ENCODE assay signal across 13 cellular contexts in the genomic region with DNA sequence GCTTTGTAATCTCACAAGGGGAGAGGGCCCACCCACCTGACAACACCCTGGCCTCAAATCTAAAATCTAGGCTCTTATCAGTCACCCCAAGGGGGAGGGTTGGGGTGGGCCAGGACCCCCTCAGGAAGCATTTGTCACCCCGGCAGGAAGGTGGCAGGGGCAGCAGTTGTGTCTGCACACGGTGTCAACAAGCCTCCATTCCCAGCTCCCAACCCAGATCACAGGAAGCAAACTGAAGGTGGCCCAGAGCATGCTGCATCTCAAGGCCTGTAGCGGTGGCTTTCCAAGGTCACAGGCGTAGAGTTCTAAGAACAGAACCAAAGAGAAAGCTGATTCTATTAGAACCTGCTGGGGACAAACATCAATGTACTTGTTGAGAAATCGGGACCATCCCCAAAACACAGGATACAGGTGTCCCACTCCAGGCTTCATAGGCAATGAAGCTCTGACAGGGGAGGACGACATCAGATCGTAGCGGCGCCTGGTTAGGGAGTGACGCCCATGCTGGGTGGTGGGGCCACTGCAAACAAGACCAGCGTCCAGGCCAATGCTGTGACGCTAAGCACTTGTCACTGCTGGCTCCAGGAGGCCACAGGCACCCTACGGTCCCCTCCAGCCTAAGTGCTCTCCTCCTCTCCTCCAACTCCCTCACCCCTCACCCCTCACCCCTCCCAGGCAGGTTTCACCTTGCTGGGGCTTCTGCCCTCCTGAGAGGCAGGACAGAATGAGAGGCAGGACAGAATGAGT. TPM values are rescaled to one million over a fixed set of nuclear protein-coding genes. Genes with fewer than 3 reads are reported as not detected.
DNase-seq lines count a peak whose midpoint lies in the region; ATAC-seq, FAIRE-seq and TF ChIP-seq lines count a peak whose summit lies in the region.
"Had no signal": no experiment of that assay in that cellular context is flagged by ENCODE, and none has a peak within 500 bp of the region (broad histone marks: within the 10 kb centered on the region; RNA-seq: fewer than 3 reads in every experiment).

No MANE protein-coding gene starts in this region.

- peak overlapping the region; percentile 86 for H3K4me2 ChIP-seq in BLaER1

- no peak for FAIRE-seq in GM12892 (lab: Jason Lieb, UNC)

- CTCF ChIA-PET in RWPE1 (lab: Yijun Ruan, JAX) = no interaction called here

- H3K4me1 Mint-ChIP-seq in endodermal cell = peaks cover 36% of the 10 kb centered on the region

- H3K4me1 ChIP-seq in BLaER1 (peaks cover 93% of the 10 kb centered on the region), endodermal cell (ENCODE audit: control insufficient read depth, insufficient read depth, low read length) (no peaks in the 10 kb centered on the region)

- WGBS in endodermal cell (ENCODE audit: insufficient coverage in 1 of 2, insufficient read length in 1 of 2), 2 experiments = 91 to 94% methylated on average over 9 to 13 of the region's 13 CpGs

- ATAC-seq in HG03378 (IDR thresholded peaks at IDR 0.05; ENCODE audit: unreplicated experiment) (no peak), HG02571 (IDR thresholded peaks at IDR 0.05; ENCODE audit: unreplicated experiment) (no peak)

- POLR2A ChIA-PET in RWPE1 (lab: Yijun Ruan, JAX; ENCODE audit: low non-redundant PET) = no interaction called here

- no peak overlapping the region for H3K4me3 ChIP-seq in BLaER1
- H3K4me3 ChIP-seq in endodermal cell (ENCODE audit: low read length) = no peak overlapping the region
- H3K4me3 ChIP-seq: gastroesophageal sphincter, stomach had no signal

- no peaks in the 10 kb centered on the region for H3K36me3 Mint-ChIP-seq in endodermal cell (ENCODE audit: low read depth)

- no peaks in the 10 kb centered on the region for H3K27me3 Mint-ChIP-seq in endodermal cell (ENCODE audit: insufficient read depth)

- DNase-seq in GM12892 (ENCODE audit: insufficient read length) (no peak), RWPE1 (ENCODE audit: low spot score) (no peak), endodermal cell (peak; percentile 55), NCI-H2081 treated with DMSO at 0.1 percent for 48 hours (lab: John Stamatoyannopoulos, UW) (no peak), NCI-H2171 treated with DMSO at 0.1 percent for 48 hours (lab: John Stamatoyannopoulos, UW) (no peak)
- DNase-seq: AML-193; NCI-H1105; stimulated activated CD4-positive, alpha-beta T cell treated with anti-CD3 and anti-CD28 coated beads, Interleukin-4, amount 100 ng/mL, for 24 hours; stomach had no signal

- H3K27ac Mint-ChIP-seq in endodermal cell = peak overlapping the region; percentile 21

- no peak overlapping the region for H3K9ac ChIP-seq in BLaER1
- H3K9ac ChIP-seq in endodermal cell (ENCODE audit: extremely low read depth, low read length, poor library complexity, severe bottlenecking) = no peak overlapping the region

- H3K36me3 ChIP-seq in BLaER1 = peaks cover under 1% of the 10 kb centered on the region; the same call in 1 of the 2 replicates
- no peaks in the 10 kb centered on the region for H3K36me3 ChIP-seq in endodermal cell (ENCODE audit: control insufficient read depth, insufficient read depth, low read length)
- H3K36me3 ChIP-seq: gastroesophageal sphincter, stomach had no signal

- H3K27ac ChIP-seq in BLaER1 = peak overlapping the region; percentile 78
- peak overlapping the region; percentile 73 for H3K27ac ChIP-seq in RWPE1
- H3K27ac ChIP-seq in endodermal cell (ENCODE audit: low read depth, low read length) = no peak overlapping the region
- H3K27ac ChIP-seq: gastroesophageal sphincter had no signal

- no peak overlapping the region for H3K4me3 Mint-ChIP-seq in endodermal cell

- H3K27me3 ChIP-seq in BLaER1 (no peaks in the 10 kb centered on the region), endodermal cell (ENCODE audit: control insufficient read depth, insufficient read depth, low read length, poor library complexity, severe bottlenecking) (no peaks in the 10 kb centered on the region)
- H3K27me3 ChIP-seq: gastroesophageal sphincter, stomach had no signal

- TF ChIP-seq POLR2A in GM12892 (IDR thresholded peaks at IDR 0.05; ENCODE audit: low read depth, low read length) = peak; percentile 38; the same call in 1 of the 2 replicates

- H3K9me3 ChIP-seq in BLaER1 (no peaks in the 10 kb centered on the region), endodermal cell (ENCODE audit: control insufficient read depth, low read length) (no peaks in the 10 kb centered on the region)
- H3K9me3 ChIP-seq: gastroesophageal sphincter, stomach had no signal

- H3K9me3 Mint-ChIP-seq in endodermal cell = no peaks in the 10 kb centered on the region

- H4K20me1 ChIP-seq in BLaER1 = peaks cover 100% of the 10 kb centered on the region

- TF ChIP-seq CTCF in RWPE1 (conservative IDR thresholded peaks at IDR 0.05; ENCODE audit: low read depth) = no peak
- TF ChIP-seq CTCF in endodermal cell (conservative IDR thresholded peaks at IDR 0.05) = no peak

RNA-seq across cellular contexts. Expression of gene CCDC88C, which starts 52.9 kb away (rescaled TPM):
- 37.7 TPM for polyA plus RNA-seq in GM12892 (2012; ENCODE audit: missing spikeins)
- 10 to 100 TPM; 50.0 to 50.5 TPM for total RNA-seq in endodermal cell
- 26.5 TPM for polyA plus RNA-seq in endodermal cell (2013, experiment 1 of 2)
- 22.2 TPM for polyA plus RNA-seq in endodermal cell (2013, experiment 2 of 2)
